In the genomic region with DNA sequence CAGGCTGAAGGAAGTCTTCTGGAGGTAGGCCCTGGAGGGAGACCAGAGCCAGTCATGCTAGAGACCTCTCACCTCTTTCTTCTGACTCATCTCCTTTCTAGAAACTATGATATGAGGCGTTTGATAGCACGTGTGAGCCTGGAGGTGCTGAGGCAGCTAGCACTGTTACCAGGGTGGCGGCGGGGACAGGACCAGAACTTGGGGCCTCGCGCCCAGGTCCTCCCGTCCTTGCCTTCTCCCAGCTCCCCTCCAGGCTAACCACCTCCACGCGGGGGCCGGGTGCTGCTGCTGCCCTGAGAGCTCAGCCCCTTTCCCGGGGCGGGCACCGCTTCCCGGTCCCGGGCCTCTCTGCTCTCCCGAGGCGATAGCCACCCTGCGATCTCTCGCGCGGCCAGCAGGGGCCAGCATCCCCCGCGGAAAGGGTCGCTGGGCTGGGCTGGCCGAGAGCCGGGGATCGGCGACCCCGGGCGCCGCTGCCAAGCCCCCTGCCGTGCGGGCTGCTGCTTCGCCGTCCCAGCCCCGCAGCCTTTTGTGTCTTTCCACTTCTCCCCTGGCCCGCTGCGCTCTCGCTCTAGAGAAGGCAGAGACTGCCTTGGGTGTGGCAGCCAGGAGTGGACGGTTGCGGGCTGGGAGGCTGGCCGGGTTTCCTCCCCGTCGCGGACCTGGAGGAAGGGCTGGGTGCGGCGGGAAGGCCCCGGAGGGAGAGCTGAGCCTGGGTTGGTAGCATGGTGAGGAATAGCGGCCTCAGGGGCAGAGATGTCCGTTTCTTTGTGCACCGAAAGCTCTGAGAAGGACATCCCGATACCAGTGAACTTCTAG, we compare ENCODE assay signal across 1 cellular context.
TF ChIP-seq lines count a peak whose summit lies in the region.

No MANE protein-coding gene starts in this region.

TF ChIP-seq in SK-N-SH, 30 proteins besides CTCF, POLR2A, EP300 and RAD21 (continued from another document):
- TF ChIP-seq, protein P1, sequence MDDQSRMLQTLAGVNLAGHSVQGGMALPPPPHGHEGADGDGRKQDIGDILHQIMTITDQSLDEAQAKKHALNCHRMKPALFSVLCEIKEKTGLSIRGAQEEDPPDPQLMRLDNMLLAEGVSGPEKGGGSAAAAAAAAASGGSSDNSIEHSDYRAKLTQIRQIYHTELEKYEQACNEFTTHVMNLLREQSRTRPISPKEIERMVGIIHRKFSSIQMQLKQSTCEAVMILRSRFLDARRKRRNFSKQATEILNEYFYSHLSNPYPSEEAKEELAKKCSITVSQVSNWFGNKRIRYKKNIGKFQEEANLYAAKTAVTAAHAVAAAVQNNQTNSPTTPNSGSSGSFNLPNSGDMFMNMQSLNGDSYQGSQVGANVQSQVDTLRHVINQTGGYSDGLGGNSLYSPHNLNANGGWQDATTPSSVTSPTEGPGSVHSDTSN (IDR thresholded peaks at IDR 0.05), result no peak
- no peak; the same call in 1 of the 2 replicates for TF ChIP-seq SIN3A (IDR thresholded peaks at IDR 0.05; ENCODE audit: borderline replicate concordance, low read depth, low read length)
- TF ChIP-seq, protein P2, sequence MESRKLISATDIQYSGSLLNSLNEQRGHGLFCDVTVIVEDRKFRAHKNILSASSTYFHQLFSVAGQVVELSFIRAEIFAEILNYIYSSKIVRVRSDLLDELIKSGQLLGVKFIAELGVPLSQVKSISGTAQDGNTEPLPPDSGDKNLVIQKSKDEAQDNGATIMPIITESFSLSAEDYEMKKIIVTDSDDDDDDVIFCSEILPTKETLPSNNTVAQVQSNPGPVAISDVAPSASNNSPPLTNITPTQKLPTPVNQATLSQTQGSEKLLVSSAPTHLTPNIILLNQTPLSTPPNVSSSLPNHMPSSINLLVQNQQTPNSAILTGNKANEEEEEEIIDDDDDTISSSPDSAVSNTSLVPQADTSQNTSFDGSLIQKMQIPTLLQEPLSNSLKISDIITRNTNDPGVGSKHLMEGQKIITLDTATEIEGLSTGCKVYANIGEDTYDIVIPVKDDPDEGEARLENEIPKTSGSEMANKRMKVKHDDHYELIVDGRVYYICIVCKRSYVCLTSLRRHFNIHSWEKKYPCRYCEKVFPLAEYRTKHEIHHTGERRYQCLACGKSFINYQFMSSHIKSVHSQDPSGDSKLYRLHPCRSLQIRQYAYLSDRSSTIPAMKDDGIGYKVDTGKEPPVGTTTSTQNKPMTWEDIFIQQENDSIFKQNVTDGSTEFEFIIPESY (IDR thresholded peaks at IDR 0.05; ENCODE audit: borderline replicate concordance, low read depth), result no peak
- peak; percentile 86 for TF ChIP-seq SMC3 (IDR thresholded peaks at IDR 0.05; ENCODE audit: low read depth, low read length)
- TF ChIP-seq ELF1 (IDR thresholded peaks at IDR 0.05), result no peak
- TF ChIP-seq, protein P3, sequence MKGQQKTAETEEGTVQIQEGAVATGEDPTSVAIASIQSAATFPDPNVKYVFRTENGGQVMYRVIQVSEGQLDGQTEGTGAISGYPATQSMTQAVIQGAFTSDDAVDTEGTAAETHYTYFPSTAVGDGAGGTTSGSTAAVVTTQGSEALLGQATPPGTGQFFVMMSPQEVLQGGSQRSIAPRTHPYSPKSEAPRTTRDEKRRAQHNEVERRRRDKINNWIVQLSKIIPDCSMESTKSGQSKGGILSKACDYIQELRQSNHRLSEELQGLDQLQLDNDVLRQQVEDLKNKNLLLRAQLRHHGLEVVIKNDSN (IDR thresholded peaks at IDR 0.05; ENCODE audit: borderline replicate concordance, low read depth), result 0 out of 2 replicates have a peak, but pooled peaks have one; percentile 10
- TF ChIP-seq POLR2AphosphoS5 (IDR thresholded peaks at IDR 0.05; ENCODE audit: low read depth, low read length), result no peak
- TF ChIP-seq NFIC (IDR thresholded peaks at IDR 0.05; ENCODE audit: borderline replicate concordance), result peak; percentile 40; the same call in 1 of the 2 replicates
- TF ChIP-seq TEAD4 (IDR thresholded peaks at IDR 0.05; ENCODE audit: borderline replicate concordance, insufficient read depth), result no peak
- no peak for TF ChIP-seq JUND (IDR thresholded peaks at IDR 0.05)
- TF ChIP-seq GATA2 (CRISPR knock-in tag; IDR thresholded peaks at IDR 0.05), result no peak
- TF ChIP-seq YY1 (IDR thresholded peaks at IDR 0.05; ENCODE audit: low read depth), result no peak
- TF ChIP-seq, protein P4, sequence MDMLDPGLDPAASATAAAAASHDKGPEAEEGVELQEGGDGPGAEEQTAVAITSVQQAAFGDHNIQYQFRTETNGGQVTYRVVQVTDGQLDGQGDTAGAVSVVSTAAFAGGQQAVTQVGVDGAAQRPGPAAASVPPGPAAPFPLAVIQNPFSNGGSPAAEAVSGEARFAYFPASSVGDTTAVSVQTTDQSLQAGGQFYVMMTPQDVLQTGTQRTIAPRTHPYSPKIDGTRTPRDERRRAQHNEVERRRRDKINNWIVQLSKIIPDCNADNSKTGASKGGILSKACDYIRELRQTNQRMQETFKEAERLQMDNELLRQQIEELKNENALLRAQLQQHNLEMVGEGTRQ (IDR thresholded peaks at IDR 0.05; ENCODE audit: borderline replicate concordance, low read depth, low read length), result no peak
- TF ChIP-seq, protein P5, sequence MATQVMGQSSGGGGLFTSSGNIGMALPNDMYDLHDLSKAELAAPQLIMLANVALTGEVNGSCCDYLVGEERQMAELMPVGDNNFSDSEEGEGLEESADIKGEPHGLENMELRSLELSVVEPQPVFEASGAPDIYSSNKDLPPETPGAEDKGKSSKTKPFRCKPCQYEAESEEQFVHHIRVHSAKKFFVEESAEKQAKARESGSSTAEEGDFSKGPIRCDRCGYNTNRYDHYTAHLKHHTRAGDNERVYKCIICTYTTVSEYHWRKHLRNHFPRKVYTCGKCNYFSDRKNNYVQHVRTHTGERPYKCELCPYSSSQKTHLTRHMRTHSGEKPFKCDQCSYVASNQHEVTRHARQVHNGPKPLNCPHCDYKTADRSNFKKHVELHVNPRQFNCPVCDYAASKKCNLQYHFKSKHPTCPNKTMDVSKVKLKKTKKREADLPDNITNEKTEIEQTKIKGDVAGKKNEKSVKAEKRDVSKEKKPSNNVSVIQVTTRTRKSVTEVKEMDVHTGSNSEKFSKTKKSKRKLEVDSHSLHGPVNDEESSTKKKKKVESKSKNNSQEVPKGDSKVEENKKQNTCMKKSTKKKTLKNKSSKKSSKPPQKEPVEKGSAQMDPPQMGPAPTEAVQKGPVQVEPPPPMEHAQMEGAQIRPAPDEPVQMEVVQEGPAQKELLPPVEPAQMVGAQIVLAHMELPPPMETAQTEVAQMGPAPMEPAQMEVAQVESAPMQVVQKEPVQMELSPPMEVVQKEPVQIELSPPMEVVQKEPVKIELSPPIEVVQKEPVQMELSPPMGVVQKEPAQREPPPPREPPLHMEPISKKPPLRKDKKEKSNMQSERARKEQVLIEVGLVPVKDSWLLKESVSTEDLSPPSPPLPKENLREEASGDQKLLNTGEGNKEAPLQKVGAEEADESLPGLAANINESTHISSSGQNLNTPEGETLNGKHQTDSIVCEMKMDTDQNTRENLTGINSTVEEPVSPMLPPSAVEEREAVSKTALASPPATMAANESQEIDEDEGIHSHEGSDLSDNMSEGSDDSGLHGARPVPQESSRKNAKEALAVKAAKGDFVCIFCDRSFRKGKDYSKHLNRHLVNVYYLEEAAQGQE (IDR thresholded peaks at IDR 0.05; ENCODE audit: low read depth, low read length), result no peak
- no peak; the same call in 1 of the 2 replicates for TF ChIP-seq TAF1 (IDR thresholded peaks at IDR 0.05; ENCODE audit: borderline replicate concordance, low read depth, low read length)
- TF ChIP-seq RFX5 (IDR thresholded peaks at IDR 0.05; ENCODE audit: low read length), result no peak
- TF ChIP-seq, protein P6, sequence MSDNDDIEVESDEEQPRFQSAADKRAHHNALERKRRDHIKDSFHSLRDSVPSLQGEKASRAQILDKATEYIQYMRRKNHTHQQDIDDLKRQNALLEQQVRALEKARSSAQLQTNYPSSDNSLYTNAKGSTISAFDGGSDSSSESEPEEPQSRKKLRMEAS (IDR thresholded peaks at IDR 0.05; ENCODE audit: low read depth), result 0 out of 2 replicates have a peak, but pooled peaks have one; percentile 13
- TF ChIP-seq NRF1 (IDR thresholded peaks at IDR 0.05; ENCODE audit: low read depth, low read length), result no peak
- no peak for TF ChIP-seq MXI1 (IDR thresholded peaks at IDR 0.05; ENCODE audit: low read depth, low read length)
- TF ChIP-seq EZH2phosphoT487 (IDR thresholded peaks at IDR 0.05; ENCODE audit: borderline replicate concordance, low read depth), result no peak
- TF ChIP-seq CHD2 (IDR thresholded peaks at IDR 0.05; ENCODE audit: low read length, partially characterized antibody), result no peak
- TF ChIP-seq TCF12 (IDR thresholded peaks at IDR 0.05), result 0 out of 2 replicates have a peak, but pooled peaks have one; percentile 7
- 0 out of 2 replicates have a peak, but pooled peaks have one; percentile 21 for TF ChIP-seq FOXM1 (IDR thresholded peaks at IDR 0.05; ENCODE audit: low read depth)
TF ChIP-seq in SK-N-SH: peak in this region for 7.
